21 cellular contexts compared by ENCODE assay signal in the genomic region with DNA sequence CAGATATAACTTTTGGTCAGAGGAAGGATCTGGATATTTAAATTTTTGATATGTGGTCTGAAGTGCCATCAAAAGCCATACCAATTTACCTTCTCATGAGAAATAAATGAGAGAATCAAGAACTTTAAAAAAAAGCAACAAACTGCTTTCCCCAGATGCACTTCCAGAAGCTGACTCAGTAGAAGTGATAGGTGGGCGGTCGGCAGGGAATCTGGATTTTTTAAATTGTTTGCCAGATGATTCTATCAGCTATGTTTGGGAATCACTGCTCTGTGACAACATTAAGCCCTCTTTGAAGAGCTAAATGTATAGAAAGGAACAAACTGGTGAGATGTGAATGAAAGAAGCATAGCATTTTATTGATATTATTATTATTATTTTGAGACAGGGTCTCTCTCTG. TPM values are rescaled to one million over a fixed set of nuclear protein-coding genes. Genes with fewer than 3 reads are reported as not detected.
"Had no signal": no experiment of that assay in that cellular context is flagged by ENCODE, and none has a peak within 500 bp of the region (broad histone marks: within the 10 kb centered on the region; RNA-seq: fewer than 3 reads in every experiment).

No MANE protein-coding gene starts in this region.

- H3K4me3 ChIP-seq: gastroesophageal sphincter, right lobe of liver, thyroid gland had no signal

- H3K4me1 ChIP-seq: parathyroid adenoma, right lobe of liver, thyroid gland had no signal

- H3K36me3 ChIP-seq: gastroesophageal sphincter, right lobe of liver, thyroid gland had no signal

- DNase-seq: activated CD4-positive, alpha-beta T cell treated with anti-CD3 and anti-CD28 coated beads, Interleukin-2, amount 50 U/mL, for 48 hours; activated CD8-positive, alpha-beta memory T cell treated with anti-CD3 and anti-CD28 coated beads, Interleukin-2, amount 50 U/mL, for 48 hours; activated naive CD4-positive, alpha-beta T cell treated with Interleukin-2 at 50 U/mL for 16 hours; activated naive CD8-positive, alpha-beta T cell treated with anti-CD3 and anti-CD28 coated beads for 36 hours; activated T-cell treated with anti-CD3 and anti-CD28 coated beads, Interleukin-2, amount 50 U/mL, for 4 hours; cortex of kidney; effector CD4-positive, alpha-beta T cell; left cardiac atrium; nephron progenitor cell; right lobe of liver; stimulated activated CD4-positive, alpha-beta T cell treated with anti-CD3 and anti-CD28 coated beads, Interleukin-4, amount 100 ng/mL, for 1 hour; stimulated activated naive CD4-positive, alpha-beta T cell; T-helper 1 cell; thyroid gland had no signal

- H3K9ac ChIP-seq: parathyroid adenoma had no signal

- H3K9me3 ChIP-seq: gastroesophageal sphincter, right lobe of liver, thyroid gland had no signal

- ATAC-seq: activated T-cell treated with anti-CD3 and anti-CD28 coated beads, Interleukin-2, amount 50 U/mL, for 4 hours; esophagus mucosa; gastroesophageal sphincter; left cardiac atrium; right lobe of liver; WTC11 had no signal

- H2AFZ ChIP-seq: parathyroid adenoma had no signal

- H3K36me3 Mint-ChIP-seq: activated naive CD8-positive, alpha-beta T cell treated with anti-CD3 and anti-CD28 coated beads for 36 hours; memory B cell had no signal

- H3K9me3 Mint-ChIP-seq: activated naive CD8-positive, alpha-beta T cell treated with anti-CD3 and anti-CD28 coated beads for 36 hours; activated T-cell treated with anti-CD3 and anti-CD28 coated beads, Interleukin-2, amount 50 U/mL, for 4 hours; memory B cell had no signal

- H3K27me3 ChIP-seq: right lobe of liver, thyroid gland had no signal

- H3K79me2 ChIP-seq: parathyroid adenoma had no signal

- H3K27ac Mint-ChIP-seq: activated naive CD8-positive, alpha-beta T cell treated with anti-CD3 and anti-CD28 coated beads for 36 hours; memory B cell; nephron progenitor cell; WTC11 had no signal

- H3K4me3 Mint-ChIP-seq: activated naive CD8-positive, alpha-beta T cell treated with anti-CD3 and anti-CD28 coated beads for 36 hours; activated T-cell treated with anti-CD3 and anti-CD28 coated beads, Interleukin-2, amount 50 U/mL, for 4 hours; memory B cell; nephron progenitor cell; WTC11 had no signal

- H3K27ac ChIP-seq: gastroesophageal sphincter, parathyroid adenoma, right lobe of liver, thyroid gland had no signal

RNA-seq across cellular contexts. Expression of gene CDH3, which starts 19.2 kb away (rescaled TPM):
- total RNA-seq: activated CD8-positive, alpha-beta memory T cell treated with anti-CD3 and anti-CD28 coated beads for 36 hours had no signal
- polyA plus RNA-seq: liver had no signal
